17 cellular contexts compared by ENCODE assay signal in genomic region chr1:10668241-10668761, GRCh38.
A peak's percentile ranks its signal among the peaks of the same experiment; 100 is the strongest.
DNase-seq lines count a peak whose midpoint lies in the region; ATAC-seq, FAIRE-seq and TF ChIP-seq lines count a peak whose summit lies in the region.
"Had no signal": no experiment of that assay in that cellular context is flagged by ENCODE, and none has a peak within 500 bp of the region (broad histone marks: within the 10 kb centered on the region; RNA-seq: fewer than 3 reads in every experiment).

No MANE protein-coding gene starts in this region.

- no peak overlapping the region for H3K27ac Mint-ChIP-seq in nephron progenitor cell
- H3K27ac Mint-ChIP-seq: activated B cell treated with CpG ODN at 0.5 μM for 24 hours; activated naive CD8-positive, alpha-beta T cell treated with anti-CD3 and anti-CD28 coated beads for 36 hours; B cell had no signal

- H3K27me3 ChIP-seq in right atrium auricular region = no peaks in the 10 kb centered on the region
- H3K27me3 ChIP-seq in esophagus muscularis mucosa = no peaks in the 10 kb centered on the region
- H3K27me3 ChIP-seq in aorta (ENCODE audit: control insufficient read depth in 1 of 2, insufficient read depth in 2 of 2, low read length in 1 of 2) = no peaks in the 10 kb centered on the region
- no peaks in the 10 kb centered on the region for H3K27me3 ChIP-seq in pancreas

- H3K4me3 Mint-ChIP-seq in nephron progenitor cell = peak overlapping the region; percentile 45
- H3K4me3 Mint-ChIP-seq: activated B cell treated with CpG ODN at 0.5 μM for 24 hours; activated naive CD8-positive, alpha-beta T cell treated with anti-CD3 and anti-CD28 coated beads for 36 hours; B cell had no signal

- no peak for DNase-seq in right atrium auricular region (ENCODE audit: low spot score)
- no peak for DNase-seq in cardiac septum (ENCODE audit: low spot score)
- DNase-seq in esophagus muscularis mucosa (ENCODE audit: extremely low spot score) = no peak
- DNase-seq in nephron progenitor cell = peak; percentile 64
- DNase-seq in aorta = no peak
- no peak for DNase-seq in pancreas
- DNase-seq in stimulated activated CD4-positive, alpha-beta T cell treated with anti-CD3 and anti-CD28 coated beads, Interleukin-12 subunit alpha, Interleukin-12 subunit beta, amount 100 ng/mL, for 4 hours = no peak
- DNase-seq: activated B cell treated with CpG ODN at 0.5 μM for 24 hours; activated CD8-positive, alpha-beta memory T cell treated with anti-CD3 and anti-CD28 coated beads, Interleukin-2, amount 50 U/mL, for 4 hours; activated naive CD8-positive, alpha-beta T cell treated with anti-CD3 and anti-CD28 coated beads for 36 hours; mesendoderm; stimulated activated CD4-positive, alpha-beta T cell treated with anti-CD3 and anti-CD28 coated beads, Interleukin-1b, Interleukin-23, amount 100 ng/mL, for 48 hours; stimulated activated CD8-positive, alpha-beta memory T cell treated with anti-CD3 and anti-CD28 coated beads, Interleukin-4, amount 100 ng/mL, for 48 hours; trophoblast cell had no signal

- peaks cover 88% of the 10 kb centered on the region for H3K4me1 Mint-ChIP-seq in nephron progenitor cell

- no peaks in the 10 kb centered on the region for H3K36me3 Mint-ChIP-seq in nephron progenitor cell (ENCODE audit: low read depth)
- H3K36me3 Mint-ChIP-seq: activated naive CD8-positive, alpha-beta T cell treated with anti-CD3 and anti-CD28 coated beads for 36 hours had no signal

- no peak for FAIRE-seq in pancreas (lab: Jason Lieb, UNC)

- H3K4me1 ChIP-seq in right atrium auricular region (peaks cover 0 to 98% of the 10 kb centered on the region in 2 donors), esophagus muscularis mucosa (peaks cover 75 to 100% (median 100%) of the 10 kb centered on the region in 4 donors), aorta (ENCODE audit: control insufficient read depth in 1 of 2, insufficient read depth in 2 of 2, low read length in 2 of 2) (no peaks in the 10 kb centered on the region), pancreas (peaks cover 0 to 14% (median 0%) of the 10 kb centered on the region in 3 donors)
- H3K4me1 ChIP-seq: parathyroid adenoma had no signal

- H3K9me3 Mint-ChIP-seq in nephron progenitor cell = no peaks in the 10 kb centered on the region
- H3K9me3 Mint-ChIP-seq: activated B cell treated with CpG ODN at 0.5 μM for 24 hours; activated naive CD8-positive, alpha-beta T cell treated with anti-CD3 and anti-CD28 coated beads for 36 hours had no signal

- peaks cover 3% of the 10 kb centered on the region for H3K27me3 Mint-ChIP-seq in nephron progenitor cell (ENCODE audit: low read depth, poor library complexity)
- H3K27me3 Mint-ChIP-seq: activated B cell treated with CpG ODN at 0.5 μM for 24 hours; activated naive CD8-positive, alpha-beta T cell treated with anti-CD3 and anti-CD28 coated beads for 36 hours; B cell had no signal

- H3K36me3 ChIP-seq in right atrium auricular region = peaks cover 12% of the 10 kb centered on the region
- peaks cover 0 to 16% (median 11%) of the 10 kb centered on the region in 4 donors for H3K36me3 ChIP-seq in esophagus muscularis mucosa
- H3K36me3 ChIP-seq in aorta (ENCODE audit: control insufficient read depth in 1 of 2, insufficient read depth in 2 of 2, low read length in 1 of 2) = no peaks in the 10 kb centered on the region
- H3K36me3 ChIP-seq in pancreas = no peaks in the 10 kb centered on the region

- H3K4me3 ChIP-seq in right atrium auricular region (no peak overlapping the region), esophagus muscularis mucosa (peak overlapping the region in 2 of 4 donors; percentile 3 to 18), aorta (ENCODE audit: low read length in 2 of 2) (no peak overlapping the region), pancreas (no peak overlapping the region)

- H3K27ac ChIP-seq in right atrium auricular region (peak overlapping the region; percentile 90 to 93), esophagus muscularis mucosa (replicated peaks in 1 of 4) (peak overlapping the region; percentile 86 to 96 (median 91)), aorta (ENCODE audit: low read depth in 1 of 2, low read length in 2 of 2) (peak overlapping the region; percentile 15 to 42), pancreas (peak overlapping the region in 1 of 4 donors; percentile 2)
- H3K27ac ChIP-seq: parathyroid adenoma had no signal

- no peak for TF ChIP-seq POLR2A in esophagus muscularis mucosa (IDR thresholded peaks at IDR 0.05; ENCODE audit: low read depth)

- peak; percentile 40 for ATAC-seq in aorta (ENCODE audit: low FRiP score)
- no peak for ATAC-seq in HG02623 (IDR thresholded peaks at IDR 0.05; ENCODE audit: unreplicated experiment)
- no peak for ATAC-seq in pancreas

- TF ChIP-seq CTCF in right atrium auricular region (IDR thresholded peaks at IDR 0.05) (no peak), esophagus muscularis mucosa (IDR thresholded peaks at IDR 0.05) (no peak), nephron progenitor cell (IDR thresholded peaks at IDR 0.05) (no peak), pancreas (IDR thresholded peaks at IDR 0.05) (no peak)

- 26% methylated on average over 15 of the region's 20 CpGs for WGBS in esophagus muscularis mucosa
- 9 to 23% methylated on average over 20 of the region's 20 CpGs for WGBS in aorta, 2 donors
- WGBS in pancreas, 2 donors = 76 to 77% methylated on average over 20 of the region's 20 CpGs

- H3K9me3 ChIP-seq in right atrium auricular region = no peaks in the 10 kb centered on the region
- H3K9me3 ChIP-seq in esophagus muscularis mucosa = no peaks in the 10 kb centered on the region
- H3K9me3 ChIP-seq in aorta (ENCODE audit: control insufficient read depth, low read length) = no peaks in the 10 kb centered on the region
- H3K9me3 ChIP-seq in pancreas = no peaks in the 10 kb centered on the region

- intact Hi-C loops in cardiac septum (cut with DNase I) = no loop called here
- intact Hi-C loops in esophagus muscularis mucosa (cut with DNase I) = no loop called here
- intact Hi-C loops in aorta (cut with DNase I) = no loop called here
- intact Hi-C loops in pancreas (cut with DNase I) = no loop called here

- TF ChIP-seq EP300 in esophagus muscularis mucosa (IDR thresholded peaks at IDR 0.05) = no peak
